In genomic region chr17:79388556-79389295, GRCh38 we compare ENCODE assay signal across 7 cellular contexts.
DNase-seq lines count a peak whose midpoint lies in the region; ATAC-seq and TF ChIP-seq lines count a peak whose summit lies in the region.

No MANE protein-coding gene starts in this region.

- no peaks in the 10 kb centered on the region for H3K36me3 ChIP-seq in DOHH2 (ENCODE audit: control insufficient read depth, low read length)

- 0 out of 2 replicates have a peak, but pooled peaks cover 3% of the 10 kb centered on the region for H4K20me1 ChIP-seq in DOHH2 (ENCODE audit: control insufficient read depth, insufficient read depth, low read depth, low read length)

- TF ChIP-seq CTCF in DOHH2 (IDR thresholded peaks at IDR 0.05; ENCODE audit: low read depth, low read length, poor library complexity, severe bottlenecking) = peak; percentile 59
- TF ChIP-seq CTCF in HFFc6 (IDR thresholded peaks at IDR 0.05) = peak; percentile 85
- TF ChIP-seq CTCF in mesothelial cell of epicardium (IDR thresholded peaks at IDR 0.05; ENCODE audit: unreplicated experiment) = peak; percentile 51

- H3K4me3 ChIP-seq in DOHH2 (ENCODE audit: low read length) = no peak overlapping the region

- no peaks in the 10 kb centered on the region for H3K79me2 ChIP-seq in DOHH2 (ENCODE audit: control insufficient read depth, low read length)

- no peak overlapping the region for H3K4me2 ChIP-seq in DOHH2 (ENCODE audit: low read length)

- H3K9me3 ChIP-seq in DOHH2 (ENCODE audit: control insufficient read depth, insufficient read depth, low read length) = peaks cover 3% of the 10 kb centered on the region

- H3K4me3 Mint-ChIP-seq in HFFc6 (no peak overlapping the region), mesothelial cell of epicardium (no peak overlapping the region)
- no peak overlapping the region for H3K4me3 Mint-ChIP-seq in activated T-helper 17 cell treated with anti-CD3 and anti-CD28 coated beads, Interleukin-2, amount 50 U/mL, for 72 hours

- 0 out of 2 replicates have a peak, but pooled peaks cover 4% of the 10 kb centered on the region for H3K36me3 Mint-ChIP-seq in HFFc6 (ENCODE audit: low read depth)
- no peaks in the 10 kb centered on the region for H3K36me3 Mint-ChIP-seq in mesothelial cell of epicardium
- H3K36me3 Mint-ChIP-seq in activated T-helper 17 cell treated with anti-CD3 and anti-CD28 coated beads, Interleukin-2, amount 50 U/mL, for 72 hours (ENCODE audit: low read depth) = no peaks in the 10 kb centered on the region

- no peak overlapping the region for H3K27ac ChIP-seq in DOHH2 (ENCODE audit: low read depth, low read length)

- H3K9me3 Mint-ChIP-seq in HFFc6 = peaks cover 11% of the 10 kb centered on the region
- H3K9me3 Mint-ChIP-seq in mesothelial cell of epicardium = no peaks in the 10 kb centered on the region
- H3K9me3 Mint-ChIP-seq in activated T-helper 17 cell treated with anti-CD3 and anti-CD28 coated beads, Interleukin-2, amount 50 U/mL, for 72 hours = no peaks in the 10 kb centered on the region

- no peak overlapping the region for H3K27ac Mint-ChIP-seq in HFFc6
- no peak overlapping the region for H3K27ac Mint-ChIP-seq in mesothelial cell of epicardium
- no peak overlapping the region for H3K27ac Mint-ChIP-seq in activated T-helper 17 cell treated with anti-CD3 and anti-CD28 coated beads, Interleukin-2, amount 50 U/mL, for 72 hours

- no peaks in the 10 kb centered on the region for H3K4me1 ChIP-seq in DOHH2 (ENCODE audit: control insufficient read depth, low read length)

- no peaks in the 10 kb centered on the region for H3K9me2 ChIP-seq in DOHH2 (replicated peaks; ENCODE audit: control insufficient read depth, low read length)

- ATAC-seq in GM19463 (IDR thresholded peaks at IDR 0.05; ENCODE audit: unreplicated experiment) = no peak
- ATAC-seq in activated T-helper 17 cell treated with anti-CD3 and anti-CD28 coated beads, Interleukin-2, amount 50 U/mL, for 72 hours (replicated peaks) = no peak

- H3K27me3 Mint-ChIP-seq in HFFc6 (ENCODE audit: insufficient read depth) (peaks cover 28% of the 10 kb centered on the region), mesothelial cell of epicardium (ENCODE audit: low read depth) (peaks cover 89% of the 10 kb centered on the region)
- H3K27me3 Mint-ChIP-seq in activated T-helper 17 cell treated with anti-CD3 and anti-CD28 coated beads, Interleukin-2, amount 50 U/mL, for 72 hours = peaks cover 27% of the 10 kb centered on the region

- H3K27me3 ChIP-seq in DOHH2 (ENCODE audit: control insufficient read depth, low read length) = 0 out of 2 replicates have a peak, but pooled peaks cover 4% of the 10 kb centered on the region

- DNase-seq in HFFc6 (peak; percentile 39), OCI-M1 (lab: John Stamatoyannopoulos, UW) (peak; percentile 21), ecto neural progenitor cell (ENCODE audit: low spot score) (peak; percentile 90), mesothelial cell of epicardium (ENCODE audit: low spot score in 2 of 2, unreplicated experiment in 2 of 2) (peak; percentile 52 to 69)

- no peaks in the 10 kb centered on the region for H3F3A ChIP-seq in DOHH2 (ENCODE audit: control insufficient read depth, insufficient read depth)

- H3K4me1 Mint-ChIP-seq in HFFc6 (ENCODE audit: low read depth) = no peaks in the 10 kb centered on the region
- H3K4me1 Mint-ChIP-seq in mesothelial cell of epicardium = no peaks in the 10 kb centered on the region
- no peaks in the 10 kb centered on the region for H3K4me1 Mint-ChIP-seq in activated T-helper 17 cell treated with anti-CD3 and anti-CD28 coated beads, Interleukin-2, amount 50 U/mL, for 72 hours

Comparison
In these comparisons a context has a peak if more than half of its experiments do, and no peak if none do; other contexts are left out.
1. DNase-seq: peak in every context shown above with its lines; median percentile 90 in ecto neural progenitor cell; 60 in mesothelial cell of epicardium; 39 in HFFc6; 21 in OCI-M1.